In genomic region chr5:62372600-62372999, GRCh38 we compare ENCODE assay signal across 18 cellular contexts. TPM values are rescaled to one million over a fixed set of nuclear protein-coding genes. Genes with fewer than 3 reads are reported as not detected.
A peak's percentile ranks its signal among the peaks of the same experiment; 100 is the strongest.
DNase-seq lines count a peak whose midpoint lies in the region; ATAC-seq, FAIRE-seq and TF ChIP-seq lines count a peak whose summit lies in the region.
"Had no signal": no experiment of that assay in that cellular context is flagged by ENCODE, and none has a peak within 500 bp of the region (broad histone marks: within the 10 kb centered on the region; RNA-seq: fewer than 3 reads in every experiment).

No MANE protein-coding gene starts in this region.

- in situ Hi-C loops in HepG2 (cut with HindIII; ENCODE audit: extremely low pct_ligation_motif_present, low pct_unique_long_range_greater_than_20kb), result no loop called here

- H3K27ac ChIP-seq in HepG2 (ENCODE audit: extremely low read length, insufficient read depth, low read length) (no peak overlapping the region), right lobe of liver (no peak overlapping the region)
- H3K27ac ChIP-seq: BLaER1 treated with 17β-estradiol and CSF1 and Interleukin-3, amounts not matched to agents 10 nM and 100 nM; GM23248 had no signal

- no peaks in the 10 kb centered on the region for H3K9me3 Mint-ChIP-seq in activated T-cell treated with anti-CD3 and anti-CD28 coated beads, Interleukin-2, amount 50 U/mL, for 24 hours
- no peaks in the 10 kb centered on the region for H3K9me3 Mint-ChIP-seq in activated T-helper 17 cell treated with anti-CD3 and anti-CD28 coated beads, Interleukin-2, amount 50 U/mL, for 72 hours
- H3K9me3 Mint-ChIP-seq: CD4-positive, CD25-positive, alpha-beta regulatory T cell had no signal

- H3K27ac Mint-ChIP-seq in activated T-cell treated with anti-CD3 and anti-CD28 coated beads, Interleukin-2, amount 50 U/mL, for 24 hours, result peak overlapping the region; percentile 9
- peak overlapping the region; percentile 57 for H3K27ac Mint-ChIP-seq in activated T-helper 17 cell treated with anti-CD3 and anti-CD28 coated beads, Interleukin-2, amount 50 U/mL, for 72 hours

- no TSS peak for BruUV-seq in HepG2 (replicated peaks; lab: Mats Ljungman, UMichigan)

- intact Hi-C loops in HepG2 (cut with micrococcal nuclease; ENCODE audit: unreplicated experiment) (no loop called here), right lobe of liver (cut with DNase I) (no loop called here)

- no peak for TF ChIP-seq POLR2A in HepG2 (IDR thresholded peaks at IDR 0.05; ENCODE audit: insufficient read depth in 1 of 2, low read depth in 2 of 2, low read length in 2 of 2)
- TF ChIP-seq POLR2A in right lobe of liver (IDR thresholded peaks at IDR 0.05), result no peak

- CTCF ChIA-PET in HepG2 (lab: Yijun Ruan, JAX; ENCODE audit: low intra/inter-chr PET ratio, low total read pairs), result no interaction called here

- no peak for DNase-seq in activated T-cell treated with anti-CD3 and anti-CD28 coated beads, Interleukin-2, amount 50 U/mL, for 24 hours
- no peak for DNase-seq in activated T-cell treated with anti-CD3 and anti-CD28 coated beads, Interleukin-2, amount 50 U/mL, for 48 hours
- no peak for DNase-seq in HepG2 (ENCODE audit: low spot score)
- DNase-seq in right lobe of liver, result no peak
- DNase-seq in GM10266 (ENCODE audit: extremely low spot score), result no peak
- no peak for DNase-seq in A172 (ENCODE audit: low spot score)
- DNase-seq in NCI-H526 (lab: John Stamatoyannopoulos, UW), result no peak
- DNase-seq: 8988T; ACHN; Caco-2; CD4-positive, CD25-positive, alpha-beta regulatory T cell; GF-D8; GM23248; IMR-90 had no signal

- H3K4me2 ChIP-seq in HepG2 (ENCODE audit: low read depth, low read length), result no peak overlapping the region
- H3K4me2 ChIP-seq: BLaER1 treated with 17β-estradiol and CSF1 and Interleukin-3, amounts not matched to agents 10 nM and 100 nM had no signal

- H3K27me3 ChIP-seq in HepG2 (ENCODE audit: control insufficient read depth in 1 of 2, insufficient read depth in 2 of 2, low read length in 2 of 2) (no peaks in the 10 kb centered on the region), right lobe of liver (no peaks in the 10 kb centered on the region)
- H3K27me3 ChIP-seq: BLaER1 treated with 17β-estradiol and CSF1 and Interleukin-3, amounts not matched to agents 10 nM and 100 nM had no signal

- H3K36me3 ChIP-seq in HepG2 (replicated peaks in 1 of 2; ENCODE audit: control insufficient read depth in 1 of 2, insufficient read depth in 2 of 2, low read length in 2 of 2) (peaks cover 4 to 12% of the 10 kb centered on the region in 2 experiments; a peak in 4 of 5 replicates), right lobe of liver (peaks cover 0 to 10% (median 0%) of the 10 kb centered on the region in 4 donors)

- H3K36me3 Mint-ChIP-seq in activated T-cell treated with anti-CD3 and anti-CD28 coated beads, Interleukin-2, amount 50 U/mL, for 24 hours (ENCODE audit: low read depth), result peaks cover 79% of the 10 kb centered on the region
- H3K36me3 Mint-ChIP-seq in activated T-helper 17 cell treated with anti-CD3 and anti-CD28 coated beads, Interleukin-2, amount 50 U/mL, for 72 hours (ENCODE audit: low read depth), result peaks cover 97% of the 10 kb centered on the region

- H3K4me3 ChIP-seq in HepG2 (replicated peaks in 1 of 3; ENCODE audit: insufficient read depth in 1 of 3, low read depth in 2 of 3, low read length in 3 of 3), result no peak overlapping the region
- no peak overlapping the region for H3K4me3 ChIP-seq in right lobe of liver
- H3K4me3 ChIP-seq: BLaER1 treated with 17β-estradiol and CSF1 and Interleukin-3, amounts not matched to agents 10 nM and 100 nM; GM23248 had no signal

- 95% methylated on average over 3 of the region's 3 CpGs for WGBS in HepG2 (ENCODE audit: low lambda C conversion rate)
- 95% methylated on average over 3 of the region's 3 CpGs for WGBS in right lobe of liver (ENCODE audit: insufficient coverage, low coverage, low lambda C conversion rate, missing lambda C conversion rate)

- no peaks in the 10 kb centered on the region for H3K79me2 ChIP-seq in HepG2 (ENCODE audit: insufficient read depth, low read length)

- H3K9me3 ChIP-seq in HepG2 (ENCODE audit: low read length) (no peaks in the 10 kb centered on the region), right lobe of liver (no peaks in the 10 kb centered on the region)
- H3K9me3 ChIP-seq: BLaER1 treated with 17β-estradiol and CSF1 and Interleukin-3, amounts not matched to agents 10 nM and 100 nM; Caco-2 had no signal

- no peak overlapping the region for H2AFZ ChIP-seq in HepG2 (ENCODE audit: low read length)
- H2AFZ ChIP-seq: GM23248 had no signal

- H3K4me1 ChIP-seq in HepG2 (ENCODE audit: insufficient read depth, low read length) (no peaks in the 10 kb centered on the region), right lobe of liver (no peaks in the 10 kb centered on the region)
- H3K4me1 ChIP-seq: BLaER1 treated with 17β-estradiol and CSF1 and Interleukin-3, amounts not matched to agents 10 nM and 100 nM had no signal

- H3K9ac ChIP-seq in HepG2 (ENCODE audit: insufficient read depth, low read depth, low read length), result no peak overlapping the region
- H3K9ac ChIP-seq: BLaER1 treated with 17β-estradiol and CSF1 and Interleukin-3, amounts not matched to agents 10 nM and 100 nM; GM23248 had no signal

- H4K20me1 ChIP-seq in HepG2 (ENCODE audit: insufficient read depth, low read length), result no peaks in the 10 kb centered on the region

- no peak overlapping the region for H3K4me3 Mint-ChIP-seq in activated T-cell treated with anti-CD3 and anti-CD28 coated beads, Interleukin-2, amount 50 U/mL, for 24 hours
- H3K4me3 Mint-ChIP-seq in activated T-helper 17 cell treated with anti-CD3 and anti-CD28 coated beads, Interleukin-2, amount 50 U/mL, for 72 hours, result no peak overlapping the region
- H3K4me3 Mint-ChIP-seq: CD4-positive, CD25-positive, alpha-beta regulatory T cell had no signal

- TF ChIP-seq RAD21 in HepG2 (CRISPR knock-in tag; IDR thresholded peaks at IDR 0.05), result no peak

- TF ChIP-seq EP300 in HepG2 (IDR thresholded peaks at IDR 0.05; ENCODE audit: low read depth in 2 of 2, low read length in 2 of 2) (no peak), HepG2 (CRISPR knock-in tag; IDR thresholded peaks at IDR 0.05; ENCODE audit: borderline replicate concordance) (no peak)

- ATAC-seq in HepG2, result no peak
- no peak for ATAC-seq in right lobe of liver
- ATAC-seq in activated T-helper 17 cell treated with anti-CD3 and anti-CD28 coated beads, Interleukin-2, amount 50 U/mL, for 72 hours (replicated peaks), result no peak
- ATAC-seq: HCT116 had no signal

- no peaks in the 10 kb centered on the region for H3K27me3 Mint-ChIP-seq in activated T-cell treated with anti-CD3 and anti-CD28 coated beads, Interleukin-2, amount 50 U/mL, for 24 hours
- no peaks in the 10 kb centered on the region for H3K27me3 Mint-ChIP-seq in activated T-helper 17 cell treated with anti-CD3 and anti-CD28 coated beads, Interleukin-2, amount 50 U/mL, for 72 hours
- H3K27me3 Mint-ChIP-seq: CD4-positive, CD25-positive, alpha-beta regulatory T cell had no signal

- TF ChIP-seq CTCF in HepG2 (CRISPR knock-in tag; IDR thresholded peaks at IDR 0.05) (no peak), right lobe of liver (IDR thresholded peaks at IDR 0.05) (no peak), GM10266 (IDR thresholded peaks at IDR 0.05; ENCODE audit: control insufficient read depth, insufficient read depth, low read depth, missing control alignments) (no peak)

- H3K4me1 Mint-ChIP-seq in activated T-cell treated with anti-CD3 and anti-CD28 coated beads, Interleukin-2, amount 50 U/mL, for 24 hours (ENCODE audit: low read depth), result peaks cover 9% of the 10 kb centered on the region
- peaks cover 5% of the 10 kb centered on the region for H3K4me1 Mint-ChIP-seq in activated T-helper 17 cell treated with anti-CD3 and anti-CD28 coated beads, Interleukin-2, amount 50 U/mL, for 72 hours

- no peak for FAIRE-seq in HepG2 (lab: Jason Lieb, UNC)
- FAIRE-seq: H54 had no signal

- POLR2A ChIA-PET in HepG2 (lab: Yijun Ruan, JAX), result no interaction called here

RNA-seq across cellular contexts. Expression of gene DIMT1, which starts 31.1 kb away (rescaled TPM):
- total RNA-seq in HepG2 (2016; rRNA removed; fragmentation: Illumina TruSeq; extraction: Trizol), result 35.2 and 37.7 TPM in 2 replicates
- total RNA-seq in HepG2 (2016; cell fraction: cytosol; rRNA removed; fragmentation: Illumina TruSeq; extraction: Trizol; ENCODE audit: low read depth), result 10.4 and 10.7 TPM in 2 replicates
- 33.8 and 43.5 TPM in 2 replicates for total RNA-seq in HepG2 (2016; cell fraction: insoluble cytoplasmic fraction; rRNA removed; fragmentation: Illumina TruSeq; extraction: Trizol)
- total RNA-seq in HepG2 (2016; cell fraction: membrane; rRNA removed; fragmentation: Illumina TruSeq; extraction: Trizol), result 21.0 and 22.5 TPM in 2 replicates
- total RNA-seq in HepG2 (2016; cell fraction: nucleus; rRNA removed; fragmentation: Illumina TruSeq; extraction: Trizol), result 22.1 and 23.5 TPM in 2 replicates
- 13.8 and 16.1 TPM in 2 replicates for polyA plus RNA-seq in HepG2 (2011; rRNA removed)
- 10.3 and 16.4 TPM in 2 replicates for polyA plus RNA-seq in HepG2 (2011; cell fraction: cytosol; rRNA removed)
- polyA plus RNA-seq in HepG2 (2011; cell fraction: nucleus; rRNA removed), result 10.8 and 14.2 TPM in 2 replicates
- 16.2 and 18.3 TPM in 2 replicates for polyA plus RNA-seq in HepG2 (2012)
- polyA plus RNA-seq in HepG2 (2016; cell fraction: cytosol; fragmentation: Illumina TruSeq; extraction: Trizol; ENCODE audit: low read depth), result 9.1 and 9.3 TPM in 2 replicates
- 38.7 and 41.2 TPM in 2 replicates for polyA plus RNA-seq in HepG2 (2016; cell fraction: insoluble cytoplasmic fraction; fragmentation: Illumina TruSeq; extraction: Trizol; ENCODE audit: low read depth)
- polyA plus RNA-seq in HepG2 (2016; cell fraction: membrane; fragmentation: Illumina TruSeq; extraction: Trizol; ENCODE audit: low read depth), result 11.7 and 12.2 TPM in 2 replicates
- 34.2 and 34.5 TPM in 2 replicates for polyA plus RNA-seq in HepG2 (2016; cell fraction: nucleus; fragmentation: Illumina TruSeq; extraction: Trizol; ENCODE audit: insufficient read depth, low read depth)
- polyA minus RNA-seq in HepG2 (2011; rRNA and poly(A)+ RNA removed; ENCODE audit: low replicate concordance), result 9.3 and 9.5 TPM in 2 replicates
- 8.7 and 9.2 TPM in 2 replicates for polyA minus RNA-seq in HepG2 (2011; cell fraction: cytosol; rRNA and poly(A)+ RNA removed)
- polyA minus RNA-seq in HepG2 (2011; cell fraction: nucleus; rRNA and poly(A)+ RNA removed), result 21.5 and 22.4 TPM in 2 replicates
- 10 to 100 TPM in 2 of 6 experiments, 1 to 10 TPM in 4; 3.5 to 14.4 (median 8.9) TPM for total RNA-seq in right lobe of liver
- 10 to 100 TPM; 33.7 to 45.9 TPM for total RNA-seq in activated T-helper 17 cell treated with anti-CD3 and anti-CD28 coated beads, Interleukin-2, amount 50 U/mL, for 72 hours
- total RNA-seq in A172 (2014; rRNA removed; shearing (Covaris generic)), result 47.3 and 66.1 TPM in 2 replicates

RNA-seq across cellular contexts. Expression of gene IPO11, which starts 40.0 kb away (rescaled TPM):
- 24.4 and 47.3 TPM in 2 replicates for total RNA-seq in HepG2 (2016; rRNA removed; fragmentation: Illumina TruSeq; extraction: Trizol)
- 10.6 and 12.3 TPM in 2 replicates for total RNA-seq in HepG2 (2016; cell fraction: cytosol; rRNA removed; fragmentation: Illumina TruSeq; extraction: Trizol; ENCODE audit: low read depth)
- total RNA-seq in HepG2 (2016; cell fraction: insoluble cytoplasmic fraction; rRNA removed; fragmentation: Illumina TruSeq; extraction: Trizol), result 23.4 and 45.3 TPM in 2 replicates
- 12.7 and 15.4 TPM in 2 replicates for total RNA-seq in HepG2 (2016; cell fraction: membrane; rRNA removed; fragmentation: Illumina TruSeq; extraction: Trizol)
- 34.8 and 41.2 TPM in 2 replicates for total RNA-seq in HepG2 (2016; cell fraction: nucleus; rRNA removed; fragmentation: Illumina TruSeq; extraction: Trizol)
- 10.2 and 13.9 TPM in 2 replicates for polyA plus RNA-seq in HepG2 (2011; rRNA removed)
- polyA plus RNA-seq in HepG2 (2011; cell fraction: cytosol; rRNA removed), result 6.4 and 8.3 TPM in 2 replicates
- 10.3 and 11.5 TPM in 2 replicates for polyA plus RNA-seq in HepG2 (2011; cell fraction: nucleus; rRNA removed)
- 9.1 and 15.2 TPM in 2 replicates for polyA plus RNA-seq in HepG2 (2012)
- polyA plus RNA-seq in HepG2 (2016; cell fraction: cytosol; fragmentation: Illumina TruSeq; extraction: Trizol; ENCODE audit: low read depth), result 2.4 and 3.1 TPM in 2 replicates
- 40.1 and 41.1 TPM in 2 replicates for polyA plus RNA-seq in HepG2 (2016; cell fraction: insoluble cytoplasmic fraction; fragmentation: Illumina TruSeq; extraction: Trizol; ENCODE audit: low read depth)
- 7.4 and 8.0 TPM in 2 replicates for polyA plus RNA-seq in HepG2 (2016; cell fraction: membrane; fragmentation: Illumina TruSeq; extraction: Trizol; ENCODE audit: low read depth)
- polyA plus RNA-seq in HepG2 (2016; cell fraction: nucleus; fragmentation: Illumina TruSeq; extraction: Trizol; ENCODE audit: insufficient read depth, low read depth), result 22.7 and 26.1 TPM in 2 replicates
- polyA minus RNA-seq in HepG2 (2011; rRNA and poly(A)+ RNA removed; ENCODE audit: low replicate concordance), result 50.9 and 137 TPM in 2 replicates
- 18.5 and 25.1 TPM in 2 replicates for polyA minus RNA-seq in HepG2 (2011; cell fraction: cytosol; rRNA and poly(A)+ RNA removed)
- 65.4 and 66.4 TPM in 2 replicates for polyA minus RNA-seq in HepG2 (2011; cell fraction: nucleus; rRNA and poly(A)+ RNA removed)
- 10 to 100 TPM in 4 of 6 experiments, 1 to 10 TPM in 2; 8.3 to 15.7 (median 13.6) TPM for total RNA-seq in right lobe of liver
- total RNA-seq in activated T-helper 17 cell treated with anti-CD3 and anti-CD28 coated beads, Interleukin-2, amount 50 U/mL, for 72 hours, result 10 to 100 TPM; 30.2 to 62.2 TPM
- 36.5 and 38.9 TPM in 2 replicates for total RNA-seq in A172 (2014; rRNA removed; shearing (Covaris generic))
